ENCODE assay signal across 35 cellular contexts in genomic region chr6:93210908-93211307, GRCh38.
"Had no signal": no experiment of that assay in that cellular context is flagged by ENCODE, and none has a peak within 500 bp of the region (broad histone marks: within the 10 kb centered on the region; RNA-seq: fewer than 3 reads in every experiment).

No MANE protein-coding gene starts in this region.

- H3K27me3 Mint-ChIP-seq: activated CD4-positive, alpha-beta memory T cell treated with anti-CD3 and anti-CD28 coated beads for 36 hours; activated CD4-positive, alpha-beta T cell treated with anti-CD3 and anti-CD28 coated beads for 36 hours; activated CD4-positive, alpha-beta T cell treated with anti-CD3 and anti-CD28 coated beads, Interleukin-2, amount 10 ng/mL, durations not matched to agents 24 days and 14 days; activated CD8-positive, alpha-beta memory T cell treated with anti-CD3 and anti-CD28 coated beads, Interleukin-2, amount 10 ng/mL, durations not matched to agents 7 days and 5 days; activated naive CD4-positive, alpha-beta T cell treated with anti-CD3 and anti-CD28 coated beads, Interleukin-2, amount 10 ng/mL, durations not matched to agents 7 days and 5 days; activated naive CD8-positive, alpha-beta T cell treated with anti-CD3 and anti-CD28 coated beads, Interleukin-2, amount 10 ng/mL, durations not matched to agents 7 days and 5 days; activated T-cell treated with anti-CD3 and anti-CD28 coated beads, Interleukin-2, amount 50 U/mL, for 24 hours; dendritic cell treated with granulocyte-macrophage colony-stimulating factor and Interleukin-4, amounts not matched to agents 40 ng/mL and 50 ng/mL, for 4 days; T-helper 17 cell had no signal

- H3K27ac ChIP-seq: ascending aorta, breast epithelium, colonic mucosa, dorsolateral prefrontal cortex, foreskin keratinocyte, gastrocnemius medialis, WERI-Rb-1 had no signal

- H3K36me3 ChIP-seq: ascending aorta, breast epithelium, cardiac muscle cell, colonic mucosa, gastrocnemius medialis, WERI-Rb-1 had no signal

- H3K4me3 Mint-ChIP-seq: activated CD4-positive, alpha-beta memory T cell treated with anti-CD3 and anti-CD28 coated beads for 36 hours; activated CD4-positive, alpha-beta T cell treated with anti-CD3 and anti-CD28 coated beads for 36 hours; activated CD4-positive, alpha-beta T cell treated with anti-CD3 and anti-CD28 coated beads, Interleukin-2, amount 10 ng/mL, durations not matched to agents 24 days and 14 days; activated CD8-positive, alpha-beta memory T cell treated with anti-CD3 and anti-CD28 coated beads, Interleukin-2, amount 10 ng/mL, durations not matched to agents 7 days and 5 days; activated CD8-positive, alpha-beta T cell treated with anti-CD3 and anti-CD28 coated beads, Interleukin-2, amount 10 ng/mL, durations not matched to agents 7 days and 5 days; activated naive CD4-positive, alpha-beta T cell treated with anti-CD3 and anti-CD28 coated beads, Interleukin-2, amount 10 ng/mL, durations not matched to agents 7 days and 5 days; activated naive CD8-positive, alpha-beta T cell treated with anti-CD3 and anti-CD28 coated beads, Interleukin-2, amount 10 ng/mL, durations not matched to agents 7 days and 5 days; activated T-cell treated with anti-CD3 and anti-CD28 coated beads, Interleukin-2, amount 50 U/mL, for 24 hours; activated T-cell treated with anti-CD3 and anti-CD28 coated beads, Interleukin-2, amount 50 U/mL, for 72 hours; brain; dendritic cell treated with granulocyte-macrophage colony-stimulating factor and Interleukin-4, amounts not matched to agents 40 ng/mL and 50 ng/mL, for 4 days; endodermal cell; T-helper 17 cell; T-helper 2 cell treated with Interferon-gamma antibody and Interleukin-4, amounts not matched to agents 5 μg/mL and 100 μg/mL, for 36 hours had no signal

- H3K4me3 ChIP-seq: ascending aorta, breast epithelium, cardiac muscle cell, colonic mucosa, dorsolateral prefrontal cortex, gastrocnemius medialis had no signal

- H3K4me1 ChIP-seq: ascending aorta, breast epithelium, colonic mucosa, foreskin keratinocyte, gastrocnemius medialis had no signal

- H3K9me3 Mint-ChIP-seq: activated naive CD8-positive, alpha-beta T cell treated with anti-CD3 and anti-CD28 coated beads, Interleukin-2, amount 10 ng/mL, durations not matched to agents 7 days and 5 days; dendritic cell treated with granulocyte-macrophage colony-stimulating factor and Interleukin-4, amounts not matched to agents 40 ng/mL and 50 ng/mL, for 4 days had no signal

- H3K9me3 ChIP-seq: ascending aorta, colonic mucosa, gastrocnemius medialis had no signal

- DNase-seq: activated CD4-positive, alpha-beta memory T cell treated with anti-CD3 and anti-CD28 coated beads for 36 hours; activated CD4-positive, alpha-beta T cell treated with anti-CD3 and anti-CD28 coated beads for 36 hours; activated CD4-positive, alpha-beta T cell treated with anti-CD3 and anti-CD28 coated beads, Interleukin-2, amount 10 ng/mL, durations not matched to agents 24 days and 14 days; activated CD4-positive, CD25-positive, alpha-beta regulatory T cell; activated CD4-positive, CD25-positive, alpha-beta regulatory T cell treated with anti-CD3 and anti-CD28 coated beads, Interleukin-2, amount 50 U/mL, for 72 hours; activated CD8-positive, alpha-beta memory T cell treated with anti-CD3 and anti-CD28 coated beads, Interleukin-2, amount 10 ng/mL, durations not matched to agents 7 days and 5 days; activated CD8-positive, alpha-beta memory T cell treated with anti-CD3 and anti-CD28 coated beads, Interleukin-2, amount 50 U/mL, for 4 hours; activated CD8-positive, alpha-beta T cell treated with anti-CD3 and anti-CD28 coated beads, Interleukin-2, amount 10 ng/mL, durations not matched to agents 7 days and 5 days; activated gamma-delta T cell; activated naive CD4-positive, alpha-beta T cell; activated naive CD4-positive, alpha-beta T cell treated with anti-CD3 and anti-CD28 coated beads, Interleukin-2, amount 10 ng/mL, durations not matched to agents 7 days and 5 days; activated naive CD8-positive, alpha-beta T cell treated with anti-CD3 and anti-CD28 coated beads, Interleukin-2, amount 10 ng/mL, durations not matched to agents 7 days and 5 days; activated T-cell treated with anti-CD3 and anti-CD28 coated beads for 4 hours; activated T-cell treated with anti-CD3 and anti-CD28 coated beads, Interleukin-2, amount 50 U/mL, for 24 hours; activated T-cell treated with anti-CD3 and anti-CD28 coated beads, Interleukin-2, amount 50 U/mL, for 72 hours; central memory CD4-positive, alpha-beta T cell; cerebellar nuclear complex; colonic mucosa; dorsolateral prefrontal cortex; effector memory CD4-positive, alpha-beta T cell; endodermal cell; foreskin keratinocyte; gastrocnemius medialis; T-helper 1 cell; T-helper 17 cell; T1000; WERI-Rb-1 had no signal

- H3K36me3 Mint-ChIP-seq: activated CD4-positive, alpha-beta memory T cell treated with anti-CD3 and anti-CD28 coated beads for 36 hours; activated CD8-positive, alpha-beta memory T cell treated with anti-CD3 and anti-CD28 coated beads, Interleukin-2, amount 10 ng/mL, durations not matched to agents 7 days and 5 days; activated naive CD4-positive, alpha-beta T cell treated with anti-CD3 and anti-CD28 coated beads, Interleukin-2, amount 10 ng/mL, durations not matched to agents 7 days and 5 days; activated naive CD4-positive, alpha-beta T cell treated with anti-CD3 and anti-CD28 coated beads, Interleukin-2, amount 50 U/mL, for 72 hours; activated naive CD8-positive, alpha-beta T cell treated with anti-CD3 and anti-CD28 coated beads, Interleukin-2, amount 10 ng/mL, durations not matched to agents 7 days and 5 days; brain had no signal

- H3K27ac Mint-ChIP-seq: activated CD4-positive, alpha-beta memory T cell treated with anti-CD3 and anti-CD28 coated beads for 36 hours; activated CD4-positive, alpha-beta T cell treated with anti-CD3 and anti-CD28 coated beads for 36 hours; activated CD4-positive, alpha-beta T cell treated with anti-CD3 and anti-CD28 coated beads, Interleukin-2, amount 10 ng/mL, durations not matched to agents 24 days and 14 days; activated CD8-positive, alpha-beta memory T cell treated with anti-CD3 and anti-CD28 coated beads, Interleukin-2, amount 10 ng/mL, durations not matched to agents 7 days and 5 days; activated CD8-positive, alpha-beta T cell treated with anti-CD3 and anti-CD28 coated beads, Interleukin-2, amount 10 ng/mL, durations not matched to agents 7 days and 5 days; activated naive CD4-positive, alpha-beta T cell treated with anti-CD3 and anti-CD28 coated beads, Interleukin-2, amount 10 ng/mL, durations not matched to agents 7 days and 5 days; activated naive CD4-positive, alpha-beta T cell treated with anti-CD3 and anti-CD28 coated beads, Interleukin-2, amount 50 U/mL, for 72 hours; activated naive CD8-positive, alpha-beta T cell treated with anti-CD3 and anti-CD28 coated beads, Interleukin-2, amount 10 ng/mL, durations not matched to agents 7 days and 5 days; activated T-cell treated with anti-CD3 and anti-CD28 coated beads, Interleukin-2, amount 50 U/mL, for 24 hours; activated T-cell treated with anti-CD3 and anti-CD28 coated beads, Interleukin-2, amount 50 U/mL, for 72 hours; brain; dendritic cell treated with granulocyte-macrophage colony-stimulating factor and Interleukin-4, amounts not matched to agents 40 ng/mL and 50 ng/mL, for 4 days; endodermal cell; T-helper 17 cell; T-helper 2 cell treated with Interferon-gamma antibody and Interleukin-4, amounts not matched to agents 5 μg/mL and 100 μg/mL, for 36 hours had no signal

- H3K27me3 ChIP-seq: ascending aorta, breast epithelium, cardiac muscle cell, colonic mucosa, dorsolateral prefrontal cortex, foreskin keratinocyte, gastrocnemius medialis had no signal

- H3K4me1 Mint-ChIP-seq: activated CD4-positive, alpha-beta T cell treated with anti-CD3 and anti-CD28 coated beads for 36 hours; activated CD4-positive, alpha-beta T cell treated with anti-CD3 and anti-CD28 coated beads, Interleukin-2, amount 10 ng/mL, durations not matched to agents 24 days and 14 days; activated CD8-positive, alpha-beta memory T cell treated with anti-CD3 and anti-CD28 coated beads, Interleukin-2, amount 10 ng/mL, durations not matched to agents 7 days and 5 days; activated naive CD4-positive, alpha-beta T cell treated with anti-CD3 and anti-CD28 coated beads, Interleukin-2, amount 10 ng/mL, durations not matched to agents 7 days and 5 days; activated naive CD8-positive, alpha-beta T cell treated with anti-CD3 and anti-CD28 coated beads, Interleukin-2, amount 10 ng/mL, durations not matched to agents 7 days and 5 days; brain; T-helper 17 cell had no signal

- ATAC-seq: activated CD4-positive, alpha-beta T cell treated with anti-CD3 and anti-CD28 coated beads for 36 hours; activated CD8-positive, alpha-beta memory T cell treated with anti-CD3 and anti-CD28 coated beads, Interleukin-2, amount 10 ng/mL, durations not matched to agents 7 days and 5 days; activated CD8-positive, alpha-beta T cell treated with anti-CD3 and anti-CD28 coated beads, Interleukin-2, amount 10 ng/mL, durations not matched to agents 7 days and 5 days; activated naive CD4-positive, alpha-beta T cell treated with anti-CD3 and anti-CD28 coated beads, Interleukin-2, amount 50 U/mL, for 72 hours; activated T-cell treated with anti-CD3 and anti-CD28 coated beads, Interleukin-2, amount 50 U/mL, for 72 hours; esophagus mucosa; foreskin keratinocyte; gastrocnemius medialis; T-helper 17 cell had no signal
